ENCODE assay signal across 18 cellular contexts in the genomic region with DNA sequence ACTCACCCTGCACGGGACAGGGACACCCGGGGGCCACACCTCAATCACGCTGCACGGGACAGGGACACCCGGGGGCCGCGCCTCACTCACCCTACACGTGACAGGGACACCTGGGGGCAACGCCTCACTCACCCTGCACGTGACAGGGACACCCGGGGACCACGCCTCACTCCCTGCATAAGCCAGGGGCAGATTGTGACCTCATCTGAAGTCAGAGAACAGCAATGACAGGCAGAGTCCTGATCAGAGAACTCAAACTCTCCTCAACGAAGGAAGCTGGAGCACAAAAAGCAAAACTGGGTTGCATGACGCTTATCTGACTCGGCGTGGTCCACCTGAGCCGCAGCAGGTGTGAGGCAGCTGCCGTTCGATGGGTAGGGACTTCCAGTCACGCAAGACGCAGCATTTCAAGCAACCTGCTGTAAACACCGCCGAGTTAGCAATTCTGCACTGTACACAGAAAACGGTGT. TPM values are rescaled to one million over a fixed set of nuclear protein-coding genes. Genes with fewer than 3 reads are reported as not detected.
A peak's percentile ranks its signal among the peaks of the same experiment; 100 is the strongest.
DNase-seq lines count a peak whose midpoint lies in the region; ATAC-seq, FAIRE-seq and TF ChIP-seq lines count a peak whose summit lies in the region.
"Had no signal": no experiment of that assay in that cellular context is flagged by ENCODE, and none has a peak within 500 bp of the region (broad histone marks: within the 10 kb centered on the region; RNA-seq: fewer than 3 reads in every experiment).

No MANE protein-coding gene starts in this region.

- H3K9ac ChIP-seq in SK-N-SH = no peak overlapping the region
- H3K9ac ChIP-seq: neural progenitor cell had no signal

- H3K4me3 Mint-ChIP-seq in T-helper 17 cell = peak overlapping the region; percentile 33
- H3K4me3 Mint-ChIP-seq in osteocyte (ENCODE audit: unreplicated experiment) = no peak overlapping the region
- no peak overlapping the region for H3K4me3 Mint-ChIP-seq in activated CD4-positive, alpha-beta memory T cell treated with anti-CD3 and anti-CD28 coated beads, Interleukin-2, amount 10 ng/mL, durations not matched to agents 7 days and 5 days
- H3K4me3 Mint-ChIP-seq: activated CD4-positive, alpha-beta T cell treated with anti-CD3 and anti-CD28 coated beads for 36 hours; neural progenitor cell; T-helper 1 cell treated with Interleukin-12 subunit alpha and Interleukin-12 subunit beta and Interleukin-4 antibody, amounts not matched to agents 30 μg/mL and 1 μg/mL, for 36 hours had no signal

- no peak for TF ChIP-seq EP300 in Ishikawa (IDR thresholded peaks at IDR 0.05; ENCODE audit: borderline replicate concordance)
- no peak for TF ChIP-seq EP300 in SK-N-SH (IDR thresholded peaks at IDR 0.05; ENCODE audit: borderline replicate concordance in 1 of 2, low read depth in 1 of 2, low read length in 1 of 2)

- H2AFZ ChIP-seq in SK-N-SH (ENCODE audit: low read depth) = no peak overlapping the region
- H2AFZ ChIP-seq: neural progenitor cell had no signal

- H3K27ac Mint-ChIP-seq in T-helper 17 cell = no peak overlapping the region
- H3K27ac Mint-ChIP-seq in osteocyte (ENCODE audit: unreplicated experiment) = no peak overlapping the region
- no peak overlapping the region for H3K27ac Mint-ChIP-seq in activated CD4-positive, alpha-beta memory T cell treated with anti-CD3 and anti-CD28 coated beads, Interleukin-2, amount 10 ng/mL, durations not matched to agents 7 days and 5 days
- H3K27ac Mint-ChIP-seq: activated CD4-positive, alpha-beta T cell treated with anti-CD3 and anti-CD28 coated beads for 36 hours; neural progenitor cell; T-helper 1 cell treated with Interleukin-12 subunit alpha and Interleukin-12 subunit beta and Interleukin-4 antibody, amounts not matched to agents 30 μg/mL and 1 μg/mL, for 36 hours had no signal

- POLR2A ChIA-PET in SK-N-SH (lab: Yijun Ruan, JAX) = interaction anchor here (0.5 kb wide), 1 partner anchor 36 kb away, joined by 4 read pairs; no protein-coding TSS in a partner anchor
- POLR2A ChIA-PET in activated CD4-positive, alpha-beta memory T cell treated with anti-CD3 and anti-CD28 coated beads, Interleukin-2, amount 10 ng/mL, durations not matched to agents 7 days and 5 days (lab: Charles Lee) = no interaction called here

- H3K9me3 ChIP-seq in T-helper 17 cell (ENCODE audit: control insufficient read depth, low read length, poor library complexity, severe bottlenecking) (peaks cover 3% of the 10 kb centered on the region), SK-N-SH (no peaks in the 10 kb centered on the region)
- H3K9me3 ChIP-seq: thyroid gland had no signal

- peaks cover 14% of the 10 kb centered on the region for H3K27me3 ChIP-seq in SK-N-SH (ENCODE audit: insufficient read depth)
- H3K27me3 ChIP-seq: thyroid gland had no signal

- H3K4me2 ChIP-seq in SK-N-SH = no peak overlapping the region
- H3K4me2 ChIP-seq: neural progenitor cell had no signal

- no peak for ATAC-seq in activated CD4-positive, CD25-positive, alpha-beta regulatory T cell treated with anti-CD3 and anti-CD28 coated beads, Interleukin-2, amount 50 U/mL, for 24 hours
- ATAC-seq in T-helper 17 cell = no peak
- ATAC-seq: activated CD4-positive, alpha-beta T cell treated with anti-CD3 and anti-CD28 coated beads for 36 hours; right cardiac atrium had no signal

- peaks cover 9% of the 10 kb centered on the region for H3K9me3 Mint-ChIP-seq in osteocyte (ENCODE audit: unreplicated experiment)
- peaks cover 4% of the 10 kb centered on the region for H3K9me3 Mint-ChIP-seq in activated CD4-positive, alpha-beta memory T cell treated with anti-CD3 and anti-CD28 coated beads, Interleukin-2, amount 10 ng/mL, durations not matched to agents 7 days and 5 days

- TF ChIP-seq RAD21 in Ishikawa (IDR thresholded peaks at IDR 0.05; ENCODE audit: low read depth) = no peak
- no peak for TF ChIP-seq RAD21 in SK-N-SH (IDR thresholded peaks at IDR 0.05; ENCODE audit: low read length)

- H3K36me3 Mint-ChIP-seq in T-helper 17 cell (ENCODE audit: low read depth) = peaks cover 2% of the 10 kb centered on the region
- H3K36me3 Mint-ChIP-seq in osteocyte (ENCODE audit: unreplicated experiment) = no peaks in the 10 kb centered on the region
- H3K36me3 Mint-ChIP-seq in activated CD4-positive, alpha-beta memory T cell treated with anti-CD3 and anti-CD28 coated beads, Interleukin-2, amount 10 ng/mL, durations not matched to agents 7 days and 5 days (ENCODE audit: low read depth) = peaks cover 8% of the 10 kb centered on the region

- H3K36me3 ChIP-seq in SK-N-SH (replicated peaks in 1 of 2; ENCODE audit: control insufficient read depth in 1 of 2, insufficient read depth in 2 of 2, low read length in 1 of 2) = no peaks in the 10 kb centered on the region
- H3K36me3 ChIP-seq: neural progenitor cell, thyroid gland had no signal

- 55% methylated on average over 22 of the region's 24 CpGs for WGBS in SK-N-SH (ENCODE audit: low lambda C conversion rate)

- H3K9me2 ChIP-seq in SK-N-SH = no peaks in the 10 kb centered on the region

- no peak overlapping the region for H3K4me3 ChIP-seq in SK-N-SH (ENCODE audit: low read depth in 2 of 2, low read length in 1 of 2)
- H3K4me3 ChIP-seq: neural progenitor cell, thyroid gland had no signal

- no peaks in the 10 kb centered on the region for H4K20me1 ChIP-seq in SK-N-SH (ENCODE audit: insufficient read depth)

- H3K27ac ChIP-seq in SK-N-SH (ENCODE audit: low read depth in 2 of 2, low read length in 1 of 2) = no peak overlapping the region
- H3K27ac ChIP-seq: neural progenitor cell, thyroid gland had no signal

- H3K4me1 ChIP-seq in SK-N-SH (ENCODE audit: control insufficient read depth in 1 of 2, insufficient read depth in 2 of 2, low read depth in 1 of 2, low read length in 1 of 2) = peaks cover 0 to 4% of the 10 kb centered on the region in 2 experiments; a peak in 1 of 4 replicates

- CTCF ChIA-PET in SK-N-SH (lab: Yijun Ruan, JAX) = no interaction called here
- CTCF ChIA-PET in activated CD4-positive, alpha-beta memory T cell treated with anti-CD3 and anti-CD28 coated beads, Interleukin-2, amount 10 ng/mL, durations not matched to agents 7 days and 5 days (lab: Charles Lee) = no interaction called here

- peak; percentile 15 for DNase-seq in activated CD4-positive, CD25-positive, alpha-beta regulatory T cell treated with anti-CD3 and anti-CD28 coated beads, Interleukin-2, amount 50 U/mL, for 72 hours
- DNase-seq in T-helper 17 cell = no peak
- peak; percentile 72 for DNase-seq in osteocyte (ENCODE audit: extremely low spot score, unreplicated experiment)
- no peak for DNase-seq in frontal cortex (ENCODE audit: low spot score in 2 of 2)
- no peak for DNase-seq in SK-N-SH
- no peak for DNase-seq in activated CD4-positive, alpha-beta memory T cell treated with anti-CD3 and anti-CD28 coated beads, Interleukin-2, amount 10 ng/mL, durations not matched to agents 7 days and 5 days
- DNase-seq: activated CD4-positive, alpha-beta T cell treated with anti-CD3 and anti-CD28 coated beads for 36 hours; Calu3; cerebellar nuclear complex; NCI-H446 treated with DMSO at 0.1 percent for 48 hours; RPMI8226; thyroid gland had no signal

- no peaks in the 10 kb centered on the region for H3F3A ChIP-seq in SK-N-SH (replicated peaks; ENCODE audit: insufficient read depth)

- H3K27me3 Mint-ChIP-seq in T-helper 17 cell (no peaks in the 10 kb centered on the region), osteocyte (ENCODE audit: unreplicated experiment) (peaks cover 32% of the 10 kb centered on the region)
- H3K27me3 Mint-ChIP-seq in activated CD4-positive, alpha-beta memory T cell treated with anti-CD3 and anti-CD28 coated beads, Interleukin-2, amount 10 ng/mL, durations not matched to agents 7 days and 5 days = peaks cover 7% of the 10 kb centered on the region
- H3K27me3 Mint-ChIP-seq: activated CD4-positive, alpha-beta T cell treated with anti-CD3 and anti-CD28 coated beads for 36 hours had no signal

- TF ChIP-seq CTCF in osteocyte (IDR thresholded peaks at IDR 0.05) (no peak), SK-N-SH (IDR thresholded peaks at IDR 0.05) (no peak)

- H3K79me2 ChIP-seq in SK-N-SH (ENCODE audit: insufficient read depth) = no peaks in the 10 kb centered on the region

- FAIRE-seq in frontal cortex (lab: Jason Lieb, UNC) = no peak

- H3K4me1 Mint-ChIP-seq in T-helper 17 cell = peaks cover 3% of the 10 kb centered on the region
- H3K4me1 Mint-ChIP-seq in osteocyte (ENCODE audit: unreplicated experiment) = no peaks in the 10 kb centered on the region
- H3K4me1 Mint-ChIP-seq in activated CD4-positive, alpha-beta memory T cell treated with anti-CD3 and anti-CD28 coated beads, Interleukin-2, amount 10 ng/mL, durations not matched to agents 7 days and 5 days = peaks cover 8% of the 10 kb centered on the region
- H3K4me1 Mint-ChIP-seq: neural progenitor cell had no signal

TF ChIP-seq in Ishikawa, 13 proteins besides CTCF, POLR2A, EP300 and RAD21 (continues in another document):
- TF ChIP-seq, protein P1, sequence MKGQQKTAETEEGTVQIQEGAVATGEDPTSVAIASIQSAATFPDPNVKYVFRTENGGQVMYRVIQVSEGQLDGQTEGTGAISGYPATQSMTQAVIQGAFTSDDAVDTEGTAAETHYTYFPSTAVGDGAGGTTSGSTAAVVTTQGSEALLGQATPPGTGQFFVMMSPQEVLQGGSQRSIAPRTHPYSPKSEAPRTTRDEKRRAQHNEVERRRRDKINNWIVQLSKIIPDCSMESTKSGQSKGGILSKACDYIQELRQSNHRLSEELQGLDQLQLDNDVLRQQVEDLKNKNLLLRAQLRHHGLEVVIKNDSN (IDR thresholded peaks at IDR 0.05) = 0 out of 2 replicates have a peak, but pooled peaks have one; percentile 26

TF ChIP-seq in SK-N-SH, 30 proteins besides CTCF, POLR2A, EP300 and RAD21 (continues in another document):
- TF ChIP-seq CHD2 (IDR thresholded peaks at IDR 0.05; ENCODE audit: low read length, partially characterized antibody) = no peak

RNA-seq across cellular contexts. Expression of a gene that starts 3.2 kb away (rescaled TPM):
- total RNA-seq in T-helper 17 cell = under 1 TPM; 0.10 to 0.80 TPM
- not detected in 2 replicates for total RNA-seq in osteocyte
- total RNA-seq in frontal cortex = not detected
- polyA plus RNA-seq in SK-N-SH (2012; rRNA removed) = 1.8 and 2.4 TPM in 2 replicates
- 0.37 and 0.90 TPM in 2 replicates for polyA plus RNA-seq in SK-N-SH (2012; cell fraction: cytosol; rRNA removed)
- 11.8 and 18.1 TPM in 2 replicates for polyA plus RNA-seq in SK-N-SH (2012; cell fraction: nucleus; rRNA removed)
- 1 to 10 TPM; 2.1 to 2.2 TPM for total RNA-seq in activated CD4-positive, alpha-beta memory T cell treated with anti-CD3 and anti-CD28 coated beads, Interleukin-2, amount 10 ng/mL, durations not matched to agents 7 days and 5 days
- total RNA-seq: right cardiac atrium, thyroid gland had no signal
- polyA plus RNA-seq: AG04450, right cardiac atrium had no signal

RNA-seq across cellular contexts. Expression of a gene that starts 53.3 kb away (rescaled TPM):
- total RNA-seq in T-helper 17 cell = 10 to 100 TPM; 70.5 to 80.9 TPM
- 88.0 and 93.1 TPM in 2 replicates for total RNA-seq in osteocyte
- total RNA-seq in frontal cortex = 104 TPM
- polyA plus RNA-seq in SK-N-SH (2012; rRNA removed) = 202 TPM in 2 replicates
- 166 and 192 TPM in 2 replicates for polyA plus RNA-seq in SK-N-SH (2012; cell fraction: cytosol; rRNA removed)
- 210 and 234 TPM in 2 replicates for polyA plus RNA-seq in SK-N-SH (2012; cell fraction: nucleus; rRNA removed)
- 100 to 1,000 TPM in 1 of 2 experiments, 10 to 100 TPM in 1; 99.7 to 101 TPM for total RNA-seq in activated CD4-positive, alpha-beta memory T cell treated with anti-CD3 and anti-CD28 coated beads, Interleukin-2, amount 10 ng/mL, durations not matched to agents 7 days and 5 days

Comparison
In these comparisons a context has a peak if more than half of its experiments do, and no peak if none do; other contexts are left out.
1. DNase-seq: peak in activated CD4-positive, CD25-positive, alpha-beta regulatory T cell treated with anti-CD3 and anti-CD28 coated beads, Interleukin-2, amount 50 U/mL, for 72 hours (single experiment) and osteocyte (single experiment); none in T-helper 17 cell (0 of 3), frontal cortex (0 of 2), SK-N-SH (single experiment) and activated CD4-positive, alpha-beta memory T cell treated with anti-CD3 and anti-CD28 coated beads, Interleukin-2, amount 10 ng/mL, durations not matched to agents 7 days and 5 days (single experiment).